Comparison of ENCODE assay signal across 9 cellular contexts in the genomic region with DNA sequence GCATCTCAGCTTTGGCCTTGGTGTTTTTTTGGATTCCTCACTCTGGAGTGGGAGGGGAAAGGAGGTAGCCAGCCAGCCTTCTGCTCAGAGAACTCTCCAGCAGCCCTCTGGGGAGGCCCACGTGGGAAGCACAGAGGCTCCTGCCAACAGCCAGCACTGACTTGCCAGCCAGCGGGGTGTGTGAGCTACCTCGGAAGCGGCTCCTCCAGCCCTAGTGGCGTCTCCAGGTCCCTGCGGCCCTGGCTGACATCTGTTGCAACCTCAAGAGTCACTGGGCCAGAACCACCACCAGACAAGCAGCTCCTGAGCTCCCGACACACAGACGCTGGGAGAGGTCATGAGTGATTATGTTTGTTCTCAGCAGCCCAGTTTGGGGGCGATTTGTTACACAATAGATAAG.
A peak's percentile ranks its signal among the peaks of the same experiment; 100 is the strongest.
DNase-seq lines count a peak whose midpoint lies in the region; ATAC-seq, FAIRE-seq and TF ChIP-seq lines count a peak whose summit lies in the region.
"Had no signal": no experiment of that assay in that cellular context is flagged by ENCODE, and none has a peak within 500 bp of the region (broad histone marks: within the 10 kb centered on the region; RNA-seq: fewer than 3 reads in every experiment).

No MANE protein-coding gene starts in this region.

- RAD21 ChIA-PET in GM12878 (lab: Charles Lee; ENCODE audit: unreplicated experiment): interaction anchor here (1.0 to 2.4 kb wide), 3 partner anchors 8 to 12 kb away, joined by 5 to 12 read pairs (median 9); no protein-coding TSS in a partner anchor

- in situ Hi-C loops in GM12878 (cut with MboI): no loop called here

- no peak overlapping the region for H2AFZ ChIP-seq in GM12878 (ENCODE audit: control insufficient read depth, low read depth, low read length)

- no peak for TF ChIP-seq CTCF in GM12878 (IDR thresholded peaks at IDR 0.05 in 2 of 3, conservative IDR thresholded peaks at IDR 0.05 in 1 of 3; ENCODE audit: control insufficient read depth in 2 of 3, extremely low read depth in 1 of 3, insufficient read depth in 1 of 3, low read depth in 3 of 3, low read length in 3 of 3)
- TF ChIP-seq CTCF in thyroid gland (IDR thresholded peaks at IDR 0.05): peak in 5 of 6 experiments; percentile 56 to 75 (median 68)

- H3K27me3 Mint-ChIP-seq in naive thymus-derived CD4-positive, alpha-beta T cell: peaks cover 0 to 5% (median 0%) of the 10 kb centered on the region in 5 donors

- H3K9ac ChIP-seq in GM12878 (ENCODE audit: control insufficient read depth, insufficient read depth, low read length): no peak overlapping the region
- H3K9ac ChIP-seq: KMS-11 had no signal

- H3K4me3 ChIP-seq in GM12878: no peak overlapping the region
- no peak overlapping the region for H3K4me3 ChIP-seq in thyroid gland (replicated peaks in 1 of 3)
- H3K4me3 ChIP-seq in naive thymus-derived CD4-positive, alpha-beta T cell (ENCODE audit: low read length): no peak overlapping the region

- CTCF ChIA-PET in GM12878 (lab: Yijun Ruan, JAX): interaction anchor here (1.0 to 1.4 kb wide), 2 partner anchors 10 to 75 kb away, joined by 3 to 4 read pairs; no protein-coding TSS in a partner anchor
- CTCF ChIA-PET in naive thymus-derived CD4-positive, alpha-beta T cell (lab: Charles Lee): no interaction called here

- SMC1A ChIA-PET in GM12878 (lab: Charles Lee; ENCODE audit: uncharacterized antibody, unreplicated experiment): interaction anchor here (1.0 to 3.2 kb wide), 6 partner anchors 9 to 43 kb away, joined by 3 to 17 read pairs (median 4); no protein-coding TSS in a partner anchor

- peaks cover 0 to 4% (median 0%) of the 10 kb centered on the region in 11 donors for H3K9me3 Mint-ChIP-seq in naive thymus-derived CD4-positive, alpha-beta T cell

- intact Hi-C loops in GM12878 (cut with micrococcal nuclease; ENCODE audit: unreplicated experiment): no loop called here
- intact Hi-C loops in thyroid gland (cut with DNase I): no loop called here
- intact Hi-C loops in naive thymus-derived CD4-positive, alpha-beta T cell (cut with micrococcal nuclease): no loop called here

- no peak overlapping the region for H3K4me2 ChIP-seq in GM12878 (ENCODE audit: control insufficient read depth, insufficient read depth)
- H3K4me2 ChIP-seq: KMS-11 had no signal

- H3K9me3 ChIP-seq in GM12878 (replicated peaks; ENCODE audit: control insufficient read depth, insufficient read depth, low read length) (no peaks in the 10 kb centered on the region; the same call in 2 of the 3 replicates), thyroid gland (no peaks in the 10 kb centered on the region)
- H3K9me3 ChIP-seq in naive thymus-derived CD4-positive, alpha-beta T cell (ENCODE audit: control insufficient read depth in 2 of 3, low read length in 3 of 3): no peaks in the 10 kb centered on the region

- H3K4me3 Mint-ChIP-seq in naive thymus-derived CD4-positive, alpha-beta T cell: no peak overlapping the region

- POLR2A ChIA-PET in GM12878 (lab: Charles Lee): interaction anchor here (0.6 to 1.1 kb wide), 2 partner anchors 10 to 43 kb away, joined by 3 to 9 read pairs; no protein-coding TSS in a partner anchor
- POLR2A ChIA-PET in naive thymus-derived CD4-positive, alpha-beta T cell (lab: Charles Lee): no interaction called here

- DNase-seq in GM12878 (ENCODE audit: low read depth, low spot score): no peak
- peak; percentile 41 for DNase-seq in iris pigment epithelial cell (ENCODE audit: low read depth)
- peak; percentile 97 to 98 for DNase-seq in thyroid gland
- no peak for DNase-seq in stimulated activated naive CD4-positive, alpha-beta T cell treated with Interleukin-2 at 50 U/mL for 16 hours (lab: John Stamatoyannopoulos, UW)
- DNase-seq in NCI-H187 (lab: John Stamatoyannopoulos, UW): no peak
- no peak for DNase-seq in naive thymus-derived CD4-positive, alpha-beta T cell
- DNase-seq in activated gamma-delta T cell (lab: John Stamatoyannopoulos, UW): no peak

- no peaks in the 10 kb centered on the region for H3K4me1 Mint-ChIP-seq in naive thymus-derived CD4-positive, alpha-beta T cell

- no peaks in the 10 kb centered on the region for H3K27me3 ChIP-seq in GM12878 (replicated peaks in 1 of 2; ENCODE audit: control insufficient read depth in 2 of 2, insufficient read depth in 2 of 2, low read length in 1 of 2)
- no peaks in the 10 kb centered on the region for H3K27me3 ChIP-seq in thyroid gland
- H3K27me3 ChIP-seq in naive thymus-derived CD4-positive, alpha-beta T cell (ENCODE audit: control insufficient read depth in 2 of 2, insufficient read depth in 2 of 2, low read length in 2 of 2): no peaks in the 10 kb centered on the region

- TF ChIP-seq RAD21 in GM12878 (IDR thresholded peaks at IDR 0.05; ENCODE audit: insufficient read depth, low read depth, low read length): no peak

- no peaks in the 10 kb centered on the region for H3K4me1 ChIP-seq in GM12878 (ENCODE audit: control insufficient read depth, insufficient read depth, low read length)
- H3K4me1 ChIP-seq in thyroid gland: peaks cover 29 to 41% of the 10 kb centered on the region in 2 donors
- H3K4me1 ChIP-seq in naive thymus-derived CD4-positive, alpha-beta T cell (ENCODE audit: control insufficient read depth in 2 of 2, insufficient read depth in 2 of 2, low read length in 2 of 2): no peaks in the 10 kb centered on the region

- no peak for TF ChIP-seq EP300 in GM12878 (IDR thresholded peaks at IDR 0.05; ENCODE audit: borderline replicate concordance in 1 of 2, control insufficient read depth in 1 of 2, low read depth in 2 of 2, low read length in 2 of 2)

- no peak for TF ChIP-seq POLR2A in GM12878 (IDR thresholded peaks at IDR 0.05; ENCODE audit: low read depth, low read length)
- TF ChIP-seq POLR2A in thyroid gland (IDR thresholded peaks at IDR 0.05): peak in 1 of 2 donors; percentile 28

- 37% methylated on average over 9 of the region's 9 CpGs for WGBS in GM12878 (ENCODE audit: insufficient coverage, insufficient replicate concordance, low lambda C conversion rate, missing lambda C conversion rate)
- 16 to 29% methylated on average over 6 of the region's 9 CpGs for WGBS in thyroid gland, 2 donors

- H3K27ac ChIP-seq in GM12878 (ENCODE audit: control insufficient read depth, insufficient read depth) (no peak overlapping the region), thyroid gland (peak overlapping the region; percentile 81 to 98 (median 85))
- H3K27ac ChIP-seq in naive thymus-derived CD4-positive, alpha-beta T cell (ENCODE audit: low read depth, low read length): no peak overlapping the region
- H3K27ac ChIP-seq: KMS-11 had no signal

- H3K27ac Mint-ChIP-seq in naive thymus-derived CD4-positive, alpha-beta T cell: no peak overlapping the region

- H3K36me3 Mint-ChIP-seq in naive thymus-derived CD4-positive, alpha-beta T cell: no peaks in the 10 kb centered on the region

- no TSS peak for BruUV-seq in GM12878 (replicated peaks; lab: Mats Ljungman, UMichigan)

- H4K20me1 ChIP-seq in GM12878 (ENCODE audit: control insufficient read depth, insufficient read depth): no peaks in the 10 kb centered on the region

- no peaks in the 10 kb centered on the region for H3K79me2 ChIP-seq in GM12878 (ENCODE audit: control insufficient read depth, insufficient read depth, low read length)

- peak; percentile 53 for ATAC-seq in HG03354 (IDR thresholded peaks at IDR 0.05; ENCODE audit: poor library complexity, severe bottlenecking, unreplicated experiment)
- peak; percentile 77 for ATAC-seq in GM12878
- no peak for ATAC-seq in naive thymus-derived CD4-positive, alpha-beta T cell

- FAIRE-seq in GM12878 (lab: Jason Lieb, UNC): no peak

- H3K36me3 ChIP-seq in GM12878 (ENCODE audit: control insufficient read depth in 2 of 2, insufficient read depth in 2 of 2, low read length in 1 of 2) (no peaks in the 10 kb centered on the region), thyroid gland (no peaks in the 10 kb centered on the region)
- no peaks in the 10 kb centered on the region for H3K36me3 ChIP-seq in naive thymus-derived CD4-positive, alpha-beta T cell (ENCODE audit: control insufficient read depth in 2 of 3, insufficient read depth in 3 of 3, low read length in 3 of 3)

TF ChIP-seq in GM12878, 131 proteins besides CTCF, POLR2A, EP300 and RAD21:
- TF ChIP-seq ESRRA (IDR thresholded peaks at IDR 0.05; ENCODE audit: low read length) (no peak), IKZF1 (conservative IDR thresholded peaks at IDR 0.05) (peak; percentile 15; the same call in 1 of the 2 replicates), WRNIP1 (IDR thresholded peaks at IDR 0.05; ENCODE audit: borderline replicate concordance, low read depth, low read length) (no peak), ZNF217 (IDR thresholded peaks at IDR 0.05) (no peak), ZBED1 (IDR thresholded peaks at IDR 0.05; ENCODE audit: borderline replicate concordance) (no peak), RUNX3 (IDR thresholded peaks at IDR 0.05; ENCODE audit: low read length) (peak; percentile 26; the same call in 1 of the 2 replicates), NFXL1 (IDR thresholded peaks at IDR 0.05; ENCODE audit: borderline replicate concordance) (no peak), MEF2B (IDR thresholded peaks at IDR 0.05; ENCODE audit: partially characterized antibody, poor library complexity, severe bottlenecking) (peak; percentile 24), JUND (IDR thresholded peaks at IDR 0.05; ENCODE audit: low read depth, low read length) (no peak), ZNF622 (IDR thresholded peaks at IDR 0.05) (no peak), HDAC6 (IDR thresholded peaks at IDR 0.05; ENCODE audit: unreplicated experiment) (no peak)
- TF ChIP-seq, protein P1, sequence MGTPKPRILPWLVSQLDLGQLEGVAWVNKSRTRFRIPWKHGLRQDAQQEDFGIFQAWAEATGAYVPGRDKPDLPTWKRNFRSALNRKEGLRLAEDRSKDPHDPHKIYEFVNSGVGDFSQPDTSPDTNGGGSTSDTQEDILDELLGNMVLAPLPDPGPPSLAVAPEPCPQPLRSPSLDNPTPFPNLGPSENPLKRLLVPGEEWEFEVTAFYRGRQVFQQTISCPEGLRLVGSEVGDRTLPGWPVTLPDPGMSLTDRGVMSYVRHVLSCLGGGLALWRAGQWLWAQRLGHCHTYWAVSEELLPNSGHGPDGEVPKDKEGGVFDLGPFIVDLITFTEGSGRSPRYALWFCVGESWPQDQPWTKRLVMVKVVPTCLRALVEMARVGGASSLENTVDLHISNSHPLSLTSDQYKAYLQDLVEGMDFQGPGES (IDR thresholded peaks at IDR 0.05): no peak
TF ChIP-seq in GM12878: peak in this region for 3.

Comparison
In these comparisons a context has a peak if more than half of its experiments do, and no peak if none do; other contexts are left out.
1. DNase-seq: peak in iris pigment epithelial cell (single experiment) and thyroid gland (2 of 2); none in GM12878 (single experiment), stimulated activated naive CD4-positive, alpha-beta T cell treated with Interleukin-2 at 50 U/mL for 16 hours (single experiment), NCI-H187 (0 of 2), naive thymus-derived CD4-positive, alpha-beta T cell (0 of 9) and activated gamma-delta T cell (single experiment).
2. H3K27ac ChIP-seq: peak in thyroid gland (3 of 3); none in GM12878 (single experiment) and naive thymus-derived CD4-positive, alpha-beta T cell (single experiment).
3. CTCF ChIP-seq: peak in thyroid gland (5 of 6); none in GM12878 (0 of 3).